In genomic region chr22:22770280-22770871, GRCh38 we compare ENCODE assay signal across 1 cellular context.
A peak's percentile ranks its signal among the peaks of the same experiment; 100 is the strongest.
TF ChIP-seq lines count a peak whose summit lies in the region.

No MANE protein-coding gene starts in this region.

TF ChIP-seq in HEK293, 187 proteins besides CTCF, POLR2A, EP300 and RAD21 (continued from another document):
- TF ChIP-seq AEBP2 (tag by site-specific recombination; IDR thresholded peaks at IDR 0.05; ENCODE audit: borderline replicate concordance) (no peak), ZNF701 (tag by site-specific recombination; IDR thresholded peaks at IDR 0.05) (no peak), KLF9 (tag by site-specific recombination; IDR thresholded peaks at IDR 0.05; ENCODE audit: low read depth) (0 out of 2 replicates have a peak, but pooled peaks have one; percentile 19)
